ENCODE assay signal across 1 cellular context in genomic region chr6:7238526-7238899, GRCh38.
TF ChIP-seq lines count a peak whose summit lies in the region.

No MANE protein-coding gene starts in this region.

TF ChIP-seq in HepG2, 621 proteins besides CTCF, POLR2A, EP300 and RAD21:
- TF ChIP-seq ZNF496 (CRISPR knock-in tag; IDR thresholded peaks at IDR 0.05; ENCODE audit: insufficient replicate concordance) (no peak), ZNF792 (CRISPR knock-in tag; IDR thresholded peaks at IDR 0.05) (no peak), THRA (CRISPR knock-in tag; IDR thresholded peaks at IDR 0.05; ENCODE audit: borderline replicate concordance) (no peak), ZFY (CRISPR knock-in tag; IDR thresholded peaks at IDR 0.05) (no peak), SNAI1 (CRISPR knock-in tag; IDR thresholded peaks at IDR 0.05; ENCODE audit: borderline replicate concordance) (0 out of 2 replicates have a peak, but pooled peaks have one; percentile 57), ZNF800 (CRISPR knock-in tag; IDR thresholded peaks at IDR 0.05) (0 out of 2 replicates have a peak, but pooled peaks have one; percentile 24), ZFP91 (CRISPR knock-in tag; IDR thresholded peaks at IDR 0.05; ENCODE audit: borderline replicate concordance) (0 out of 2 replicates have a peak, but pooled peaks have one; percentile 3), HOXD1 (CRISPR knock-in tag; IDR thresholded peaks at IDR 0.05) (peak; percentile 47; the same call in 1 of the 2 replicates), ZFP90 (CRISPR knock-in tag; IDR thresholded peaks at IDR 0.05; ENCODE audit: borderline replicate concordance) (0 out of 2 replicates have a peak, but pooled peaks have one; percentile 63), KLF9 (CRISPR knock-in tag; IDR thresholded peaks at IDR 0.05; ENCODE audit: low read depth) (no peak), ZNF766 (CRISPR knock-in tag; IDR thresholded peaks at IDR 0.05; ENCODE audit: borderline replicate concordance) (peak; percentile 53; the same call in 1 of the 2 replicates), CHD4 (IDR thresholded peaks at IDR 0.05; ENCODE audit: borderline replicate concordance, low read length) (0 out of 2 replicates have a peak, but pooled peaks have one; percentile 17), ZNF138 (CRISPR knock-in tag; IDR thresholded peaks at IDR 0.05; ENCODE audit: low read depth) (no peak), ZBTB33 (CRISPR knock-in tag; IDR thresholded peaks at IDR 0.05) (no peak), ARID2 (CRISPR knock-in tag; IDR thresholded peaks at IDR 0.05; ENCODE audit: borderline replicate concordance) (no peak), KMT2B (CRISPR knock-in tag; IDR thresholded peaks at IDR 0.05) (no peak), ETV5 (CRISPR knock-in tag; IDR thresholded peaks at IDR 0.05; ENCODE audit: borderline replicate concordance) (no peak), FOXP1 (IDR thresholded peaks at IDR 0.05) (no peak), FOXP1 (CRISPR knock-in tag; IDR thresholded peaks at IDR 0.05) (no peak), ZNF280B (CRISPR knock-in tag; IDR thresholded peaks at IDR 0.05; ENCODE audit: borderline replicate concordance) (no peak), RCOR2 (CRISPR knock-in tag; IDR thresholded peaks at IDR 0.05) (no peak), PLRG1 (conservative IDR thresholded peaks at IDR 0.05) (no peak), ZNF550 (CRISPR knock-in tag; IDR thresholded peaks at IDR 0.05; ENCODE audit: borderline replicate concordance) (no peak), ZNF703 (CRISPR knock-in tag; IDR thresholded peaks at IDR 0.05; ENCODE audit: borderline replicate concordance) (no peak), KDM6A (CRISPR knock-in tag; IDR thresholded peaks at IDR 0.05; ENCODE audit: low read depth) (no peak), TBX3 (IDR thresholded peaks at IDR 0.05; ENCODE audit: borderline replicate concordance) (no peak), ZNF770 (CRISPR knock-in tag; IDR thresholded peaks at IDR 0.05) (peak; percentile 27; the same call in 1 of the 2 replicates), ZNF816 (CRISPR knock-in tag; IDR thresholded peaks at IDR 0.05; ENCODE audit: borderline replicate concordance) (0 out of 2 replicates have a peak, but pooled peaks have one; percentile 48), RBM39 (IDR thresholded peaks at IDR 0.05; ENCODE audit: low read depth, low read length, poor library complexity, severe bottlenecking) (no peak), CBX5 (CRISPR knock-in tag; IDR thresholded peaks at IDR 0.05; ENCODE audit: borderline replicate concordance) (no peak), MLXIP (CRISPR knock-in tag; IDR thresholded peaks at IDR 0.05; ENCODE audit: borderline replicate concordance) (no peak)
- TF ChIP-seq, protein P1, sequence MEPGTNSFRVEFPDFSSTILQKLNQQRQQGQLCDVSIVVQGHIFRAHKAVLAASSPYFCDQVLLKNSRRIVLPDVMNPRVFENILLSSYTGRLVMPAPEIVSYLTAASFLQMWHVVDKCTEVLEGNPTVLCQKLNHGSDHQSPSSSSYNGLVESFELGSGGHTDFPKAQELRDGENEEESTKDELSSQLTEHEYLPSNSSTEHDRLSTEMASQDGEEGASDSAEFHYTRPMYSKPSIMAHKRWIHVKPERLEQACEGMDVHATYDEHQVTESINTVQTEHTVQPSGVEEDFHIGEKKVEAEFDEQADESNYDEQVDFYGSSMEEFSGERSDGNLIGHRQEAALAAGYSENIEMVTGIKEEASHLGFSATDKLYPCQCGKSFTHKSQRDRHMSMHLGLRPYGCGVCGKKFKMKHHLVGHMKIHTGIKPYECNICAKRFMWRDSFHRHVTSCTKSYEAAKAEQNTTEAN (CRISPR knock-in tag; conservative IDR thresholded peaks at IDR 0.05), result 0 out of 2 replicates have a peak, but pooled peaks have one; percentile 7
- TF ChIP-seq, protein P2, sequence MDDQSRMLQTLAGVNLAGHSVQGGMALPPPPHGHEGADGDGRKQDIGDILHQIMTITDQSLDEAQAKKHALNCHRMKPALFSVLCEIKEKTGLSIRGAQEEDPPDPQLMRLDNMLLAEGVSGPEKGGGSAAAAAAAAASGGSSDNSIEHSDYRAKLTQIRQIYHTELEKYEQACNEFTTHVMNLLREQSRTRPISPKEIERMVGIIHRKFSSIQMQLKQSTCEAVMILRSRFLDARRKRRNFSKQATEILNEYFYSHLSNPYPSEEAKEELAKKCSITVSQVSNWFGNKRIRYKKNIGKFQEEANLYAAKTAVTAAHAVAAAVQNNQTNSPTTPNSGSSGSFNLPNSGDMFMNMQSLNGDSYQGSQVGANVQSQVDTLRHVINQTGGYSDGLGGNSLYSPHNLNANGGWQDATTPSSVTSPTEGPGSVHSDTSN (CRISPR knock-in tag; IDR thresholded peaks at IDR 0.05; ENCODE audit: borderline replicate concordance), result no peak
